12 cellular contexts compared by ENCODE assay signal in the genomic region with DNA sequence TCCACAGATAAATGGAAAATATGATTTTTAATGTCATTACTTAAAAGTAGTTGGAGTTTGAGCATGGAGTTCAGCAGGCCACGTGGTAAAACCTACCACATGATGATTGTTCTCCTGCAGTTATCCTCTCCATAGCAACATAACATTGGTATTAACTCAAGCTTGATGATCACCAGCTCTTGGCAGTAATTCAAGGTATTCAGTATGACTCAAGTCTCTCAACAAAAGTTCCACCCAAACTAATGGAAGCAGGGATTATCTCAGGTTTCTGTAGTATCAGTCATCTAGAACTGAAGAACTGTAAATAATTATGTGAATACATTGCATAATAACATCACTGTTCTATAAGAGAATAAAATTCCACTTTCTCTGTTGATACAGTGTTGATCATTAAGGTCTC. TPM values are rescaled to one million over a fixed set of nuclear protein-coding genes. Genes with fewer than 3 reads are reported as not detected.
A peak's percentile ranks its signal among the peaks of the same experiment; 100 is the strongest.
DNase-seq lines count a peak whose midpoint lies in the region; ATAC-seq and TF ChIP-seq lines count a peak whose summit lies in the region.
"Had no signal": no experiment of that assay in that cellular context is flagged by ENCODE, and none has a peak within 500 bp of the region (broad histone marks: within the 10 kb centered on the region; RNA-seq: fewer than 3 reads in every experiment).

No MANE protein-coding gene starts in this region.

- H3K9ac ChIP-seq in mammary epithelial cell (ENCODE audit: insufficient read depth, low read length) = no peak overlapping the region
- peak overlapping the region; percentile 72 for H3K9ac ChIP-seq in mesenchymal stem cell (ENCODE audit: low read length)

- H2BK5ac ChIP-seq in mesenchymal stem cell (ENCODE audit: low read depth, low read length, poor library complexity, severe bottlenecking) = no peak overlapping the region

- no peak overlapping the region for H2BK15ac ChIP-seq in mesenchymal stem cell (ENCODE audit: low read depth, poor library complexity, severe bottlenecking)

- no peak for TF ChIP-seq POLR2A in GM18505 (IDR thresholded peaks at IDR 0.05; ENCODE audit: borderline replicate concordance, extremely low read depth, insufficient read depth, insufficient read length)

- BruUV-seq in mammary epithelial cell (replicated peaks; lab: Mats Ljungman, UMichigan) = no TSS peak

- intact Hi-C loops in mammary epithelial cell (cut with micrococcal nuclease) = loop anchor here (10.0 kb wide), 1 partner anchor 552 kb away; no protein-coding TSS in a partner anchor

- H3K27ac ChIP-seq in mammary epithelial cell (ENCODE audit: insufficient read depth, low read depth, low read length) (peak overlapping the region; percentile 97), mesenchymal stem cell (ENCODE audit: low read length, poor library complexity, severe bottlenecking) (no peak overlapping the region)
- H3K27ac ChIP-seq: VCaP had no signal

- no peaks in the 10 kb centered on the region for H3K79me1 ChIP-seq in mesenchymal stem cell (replicated peaks; ENCODE audit: low read length, poor library complexity, severe bottlenecking)

- H3K27me3 Mint-ChIP-seq in immature natural killer cell (ENCODE audit: low read depth in 3 of 3) = peaks cover 0 to 3% (median 0%) of the 10 kb centered on the region in 3 donors
- H3K27me3 Mint-ChIP-seq: central memory CD8-positive, alpha-beta T cell had no signal

- H3K9me3 Mint-ChIP-seq in immature natural killer cell = no peaks in the 10 kb centered on the region
- H3K9me3 Mint-ChIP-seq: central memory CD8-positive, alpha-beta T cell had no signal

- peaks cover 5 to 18% of the 10 kb centered on the region in 2 donors for H3K4me1 Mint-ChIP-seq in immature natural killer cell
- H3K4me1 Mint-ChIP-seq: central memory CD8-positive, alpha-beta T cell had no signal

- dilution Hi-C loops in mammary epithelial cell (cut with HindIII; ENCODE audit: low sequenced_read_pairs) = loop anchor here (25.0 kb wide), 1 partner anchor 719 kb away; no protein-coding TSS in a partner anchor

- DNase-seq in AG09309 (ENCODE audit: low read depth) = peak; percentile 91
- peak in 42 of 76 experiments; percentile 2 to 86 (median 66) for DNase-seq in HUDEP-2 (lab: John Stamatoyannopoulos, UW; ENCODE audit: unreplicated experiment in 76 of 76)
- DNase-seq in mammary epithelial cell = peak; percentile 99
- peak; percentile 99 for DNase-seq in mesenchymal stem cell
- no peak for DNase-seq in immature natural killer cell
- DNase-seq: GOT3 had no signal

- no peak for ATAC-seq in GM18505 (IDR thresholded peaks at IDR 0.05; ENCODE audit: unreplicated experiment)
- ATAC-seq in activated CD4-positive, CD25-positive, alpha-beta regulatory T cell treated with anti-CD3 and anti-CD28 coated beads, Interleukin-2, amount 50 U/mL, for 24 hours = no peak
- no peak for ATAC-seq in HG03469 (IDR thresholded peaks at IDR 0.05; ENCODE audit: unreplicated experiment)

- H3K9me3 ChIP-seq in mammary epithelial cell (replicated peaks; ENCODE audit: insufficient read depth, low read length) (no peaks in the 10 kb centered on the region), mesenchymal stem cell (ENCODE audit: control insufficient read depth, low read length) (no peaks in the 10 kb centered on the region)
- H3K9me3 ChIP-seq: tibial nerve had no signal

- H3K4me2 ChIP-seq in mammary epithelial cell (ENCODE audit: insufficient read depth, low read depth, low read length) (no peak overlapping the region), mesenchymal stem cell (ENCODE audit: low read length, poor library complexity, severe bottlenecking) (no peak overlapping the region)

- H3K79me2 ChIP-seq in mammary epithelial cell (ENCODE audit: insufficient read depth, low read length) = no peaks in the 10 kb centered on the region

- no peaks in the 10 kb centered on the region for H4K20me1 ChIP-seq in mammary epithelial cell (ENCODE audit: insufficient read depth, low read length)

- no peak overlapping the region for H3K23ac ChIP-seq in mesenchymal stem cell (ENCODE audit: low read length in 2 of 2)

- TF ChIP-seq CTCF in AG09309 (IDR thresholded peaks at IDR 0.05; ENCODE audit: control insufficient read depth, insufficient read depth, low read depth, low read length, missing control alignments) (no peak), mammary epithelial cell (conservative IDR thresholded peaks at IDR 0.05 in 1 of 2, IDR thresholded peaks at IDR 0.05 in 1 of 2; ENCODE audit: extremely low read depth in 1 of 2, insufficient read depth in 1 of 2, low read depth in 1 of 2, low read length in 2 of 2) (no peak)

- H2BK120ac ChIP-seq in mesenchymal stem cell (ENCODE audit: low read depth, low read length) = no peak overlapping the region

- H3K4me3 Mint-ChIP-seq in immature natural killer cell = no peak overlapping the region
- H3K4me3 Mint-ChIP-seq: central memory CD8-positive, alpha-beta T cell had no signal

- H3K27ac Mint-ChIP-seq in immature natural killer cell = no peak overlapping the region

- H2AK5ac ChIP-seq in mesenchymal stem cell (ENCODE audit: low read length, severe bottlenecking) = no peak overlapping the region

- H3K4me1 ChIP-seq in mammary epithelial cell (ENCODE audit: insufficient read depth, low read length) (no peaks in the 10 kb centered on the region), mesenchymal stem cell (ENCODE audit: control insufficient read depth, insufficient read depth, low read depth, low read length) (no peaks in the 10 kb centered on the region)

- no peak overlapping the region for H3K4me3 ChIP-seq in AG09309 (ENCODE audit: control insufficient read depth, low read depth, low read length)
- H3K4me3 ChIP-seq in mammary epithelial cell (replicated peaks in 1 of 3; ENCODE audit: insufficient read depth in 1 of 3, low read depth in 2 of 3, low read length in 3 of 3) = no peak overlapping the region
- no peak overlapping the region for H3K4me3 ChIP-seq in mesenchymal stem cell (ENCODE audit: insufficient read depth in 1 of 2, low read depth in 1 of 2, low read length in 2 of 2)
- H3K4me3 ChIP-seq: tibial nerve had no signal

- no peak overlapping the region for H4K8ac ChIP-seq in mesenchymal stem cell (ENCODE audit: low read length)

- H3K4ac ChIP-seq in mesenchymal stem cell (ENCODE audit: low read depth in 1 of 2, low read length in 2 of 2) = no peak overlapping the region

- in situ Hi-C loops in mammary epithelial cell (cut with MboI; ENCODE audit: low sequenced_read_pairs in 2 of 2) = loop anchor here in 1 of 2 donors (25.0 kb wide), 1 partner anchor 1094 kb away; a partner anchor contains a TSS

- H3K36me3 Mint-ChIP-seq in immature natural killer cell = no peaks in the 10 kb centered on the region

- no peaks in the 10 kb centered on the region for H3K27me3 ChIP-seq in mammary epithelial cell (ENCODE audit: insufficient read depth, low read length)
- H3K27me3 ChIP-seq in mesenchymal stem cell (ENCODE audit: control insufficient read depth in 1 of 2, insufficient read depth in 1 of 2, low read length in 2 of 2) = no peaks in the 10 kb centered on the region
- H3K27me3 ChIP-seq: tibial nerve had no signal

- H3K36me3 ChIP-seq in mammary epithelial cell (ENCODE audit: insufficient read depth, low read length) (no peaks in the 10 kb centered on the region), mesenchymal stem cell (ENCODE audit: control insufficient read depth in 1 of 2, insufficient read depth in 2 of 2, low read depth in 1 of 2, low read length in 2 of 2) (no peaks in the 10 kb centered on the region)
- H3K36me3 ChIP-seq: tibial nerve had no signal

- no peak overlapping the region for H4K91ac ChIP-seq in mesenchymal stem cell (ENCODE audit: low read length)

- WGBS in mammary epithelial cell (ENCODE audit: low coverage, missing lambda C conversion rate) = 0% methylated on average over 1 of the region's 1 CpG
- WGBS in mesenchymal stem cell = 13% methylated on average over 1 of the region's 1 CpG

- H2AFZ ChIP-seq in mammary epithelial cell (ENCODE audit: low read depth, low read length) (peak overlapping the region; percentile 43), mesenchymal stem cell (ENCODE audit: low read depth, low read length) (no peak overlapping the region)

- no peak overlapping the region for H3K14ac ChIP-seq in mesenchymal stem cell (ENCODE audit: low read length in 2 of 2)

- H3K18ac ChIP-seq in mesenchymal stem cell (ENCODE audit: low read depth in 1 of 2, low read length in 2 of 2) = no peak overlapping the region

- CTCF ChIA-PET in mammary epithelial cell (lab: Charles Lee; ENCODE audit: low non-redundant PET) = no interaction called here

- no peak overlapping the region for H2BK12ac ChIP-seq in mesenchymal stem cell (ENCODE audit: low read length in 2 of 2)

RNA-seq across cellular contexts. Expression of a gene that starts 22.9 kb away (rescaled TPM):
- total RNA-seq in mammary epithelial cell = not detected
- polyA plus RNA-seq in mammary epithelial cell (not detected), immature natural killer cell (not detected)
- polyA minus RNA-seq in mammary epithelial cell = not detected
- polyA plus RNA-seq in mesenchymal stem cell (2013, experiment 1 of 2) = not detected
- not detected for polyA plus RNA-seq in mesenchymal stem cell (2013, experiment 2 of 2)
- total RNA-seq: tibial nerve had no signal

Comparison
In these comparisons a context has a peak if more than half of its experiments do, and no peak if none do; other contexts are left out.
1. DNase-seq: peak in AG09309 (single experiment), HUDEP-2 (42 of 76), mammary epithelial cell (single experiment) and mesenchymal stem cell (single experiment); none in immature natural killer cell (0 of 3).